In the genomic region with DNA sequence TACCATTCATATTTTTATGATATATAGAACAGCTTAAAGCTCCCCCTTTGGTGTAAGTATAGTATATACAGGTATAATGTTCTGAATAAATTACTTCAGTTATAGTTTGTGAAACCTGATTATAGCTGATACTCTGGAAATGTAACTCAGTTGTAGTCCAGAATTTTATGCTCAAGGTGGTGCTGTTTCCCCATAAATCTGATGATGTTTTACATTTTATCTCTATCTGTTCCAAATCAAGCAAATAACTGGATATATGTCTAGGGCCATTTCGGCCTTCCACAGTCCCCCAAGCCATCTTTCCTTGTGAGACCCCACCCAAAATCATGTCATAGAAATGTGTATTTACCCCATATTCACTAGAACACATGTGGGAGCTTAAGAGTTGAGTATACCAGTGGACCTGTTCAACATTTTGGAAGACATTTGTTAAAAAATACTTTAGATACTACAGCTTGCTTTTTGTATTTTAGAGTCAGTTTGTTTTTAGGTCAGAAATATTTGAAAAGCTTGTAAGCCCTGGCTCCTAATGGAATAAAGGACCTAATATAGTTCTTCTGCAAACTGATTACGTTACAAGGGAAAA, we compare ENCODE assay signal across 8 cellular contexts.
DNase-seq lines count a peak whose midpoint lies in the region; ATAC-seq, FAIRE-seq and TF ChIP-seq lines count a peak whose summit lies in the region.

No MANE protein-coding gene starts in this region.

- no peak overlapping the region for H2BK120ac ChIP-seq in H1 (replicated peaks; ENCODE audit: low read depth, low read length)

- H3K4me1 Mint-ChIP-seq in GM23338 (peaks cover 13% of the 10 kb centered on the region), mesothelial cell of epicardium (peaks cover 44% of the 10 kb centered on the region)

- H3K27ac ChIP-seq in GM23338 (ENCODE audit: low read depth) (no peak overlapping the region), PC-9 (no peak overlapping the region), H1 (ENCODE audit: low read depth, low read length) (no peak overlapping the region)

- no peak overlapping the region for H3K4me3 Mint-ChIP-seq in GM23338
- H3K4me3 Mint-ChIP-seq in mesothelial cell of epicardium, result peak overlapping the region; percentile 47

- H3K4me1 ChIP-seq in GM23338 (ENCODE audit: insufficient read depth) (no peaks in the 10 kb centered on the region; the same call in 1 of the 2 replicates), PC-9 (replicated peaks; ENCODE audit: insufficient read depth) (peaks cover 7% of the 10 kb centered on the region), H1 (replicated peaks in 1 of 4; ENCODE audit: control insufficient read depth in 3 of 4, insufficient read depth in 4 of 4, low read length in 3 of 4) (peaks cover 0 to 8% (median 0%) of the 10 kb centered on the region in 4 experiments; a peak in 2 of 7 replicates)

- TF ChIP-seq CTCF in AG10803 (conservative IDR thresholded peaks at IDR 0.05; ENCODE audit: low read length) (peak; percentile 73), GM23338 (conservative IDR thresholded peaks at IDR 0.05; ENCODE audit: low read depth in 2 of 2) (peak; percentile 57 to 73), PC-9 (conservative IDR thresholded peaks at IDR 0.05) (peak; percentile 82), H1 (IDR thresholded peaks at IDR 0.05; ENCODE audit: control extremely low read depth in 1 of 3, insufficient read depth in 1 of 3, low read depth in 1 of 3, low read length in 3 of 3) (peak in 2 of 3 experiments; percentile 34 to 48; a peak in 2 of 4 replicates), mesothelial cell of epicardium (IDR thresholded peaks at IDR 0.05; ENCODE audit: unreplicated experiment) (peak; percentile 72)

- H4K5ac ChIP-seq in H1 (ENCODE audit: insufficient read length, low read depth, low read length), result no peak overlapping the region

- H3K9me3 Mint-ChIP-seq in GM23338 (no peaks in the 10 kb centered on the region), mesothelial cell of epicardium (no peaks in the 10 kb centered on the region)

- no peak overlapping the region for H2AK5ac ChIP-seq in H1 (ENCODE audit: low read depth, low read length)

- H3K27me3 ChIP-seq in GM23338 (ENCODE audit: insufficient read depth) (no peaks in the 10 kb centered on the region), PC-9 (ENCODE audit: insufficient read depth, low read depth) (no peaks in the 10 kb centered on the region), H1 (replicated peaks in 1 of 4; ENCODE audit: control insufficient read depth in 3 of 4, extremely low read depth in 1 of 4, insufficient read depth in 3 of 4, low read length in 3 of 4) (no peaks in the 10 kb centered on the region)

- CTCF ChIA-PET in PC-9 (lab: Charles Lee), result interaction anchor here (0.6 to 1.7 kb wide), 3 partner anchors 41 to 272 kb away, joined by 3 to 9 read pairs (median 3); no protein-coding TSS in a partner anchor
- CTCF ChIA-PET in H1 (lab: Charles Lee; ENCODE audit: partially characterized antibody), result interaction anchor here (0.6 to 7.5 kb wide), 63 partner anchors 9 to 542 kb away, joined by 3 to 79 read pairs (median 4); a partner anchor contains a TSS

- H2BK15ac ChIP-seq in H1 (ENCODE audit: low read length), result no peak overlapping the region

- no peak overlapping the region for H2BK5ac ChIP-seq in H1 (ENCODE audit: low read depth, low read length)

- H3K14ac ChIP-seq in H1 (ENCODE audit: insufficient read length), result no peak overlapping the region

- POLR2A ChIA-PET in PC-9 (lab: Charles Lee; ENCODE audit: unreplicated experiment) (no interaction called here), H1 (lab: Charles Lee; ENCODE audit: partially characterized antibody) (interaction anchor here (0.6 to 1.2 kb wide), 2 partner anchors 264 to 270 kb away, joined by 4 to 6 read pairs; a partner anchor contains a TSS)

- no peak overlapping the region for H2BK12ac ChIP-seq in H1 (ENCODE audit: low read depth, low read length)

- H3K9me2 ChIP-seq in GM23338 (ENCODE audit: insufficient read depth), result no peaks in the 10 kb centered on the region
- H3K9me2 ChIP-seq in PC-9 (ENCODE audit: insufficient read depth), result no peaks in the 10 kb centered on the region

- TF ChIP-seq EP300 in H1 (IDR thresholded peaks at IDR 0.05; ENCODE audit: borderline replicate concordance in 1 of 2, low read depth in 2 of 2, low read length in 2 of 2), result no peak

- no peak overlapping the region for H3K23ac ChIP-seq in H1 (ENCODE audit: insufficient read length)

- H3K27ac Mint-ChIP-seq in GM23338 (no peak overlapping the region), mesothelial cell of epicardium (peak overlapping the region; percentile 91)

- H3K27me3 Mint-ChIP-seq in GM23338 (ENCODE audit: insufficient read depth, low read depth, poor library complexity) (no peaks in the 10 kb centered on the region), mesothelial cell of epicardium (ENCODE audit: low read depth) (no peaks in the 10 kb centered on the region)

- no peak overlapping the region for H2BK20ac ChIP-seq in H1 (ENCODE audit: low read length)

- intact Hi-C loops in PC-9 (cut with micrococcal nuclease; ENCODE audit: unreplicated experiment), result loop anchor here (1.0 to 10.0 kb wide), 4 partner anchors 273 to 758 kb away; no protein-coding TSS in a partner anchor

- no peak overlapping the region for H3K9ac ChIP-seq in H1 (replicated peaks in 1 of 4; ENCODE audit: extremely low read depth in 1 of 4, low read depth in 3 of 4, low read length in 3 of 4)

- no peak overlapping the region for H3K18ac ChIP-seq in H1 (ENCODE audit: extremely low read depth, low read length)

- H3K79me1 ChIP-seq in H1 (ENCODE audit: low read depth, low read length), result no peaks in the 10 kb centered on the region

- no peak overlapping the region for H3K4ac ChIP-seq in H1 (replicated peaks; ENCODE audit: insufficient read length, low read depth, low read length)

- DNase-seq in AG10803 (ENCODE audit: low read depth), result peak; percentile 54
- peak; percentile 39 for DNase-seq in GM23338 (ENCODE audit: low spot score)
- peak in 1 of 2 experiments; percentile 13 for DNase-seq in PC-9
- no peak for DNase-seq in H1 (ENCODE audit: low read depth in 1 of 2, low spot score in 2 of 2)
- no peak for DNase-seq in mesothelial cell of epicardium (ENCODE audit: low spot score in 2 of 2, unreplicated experiment in 2 of 2)
- DNase-seq in UCSD-AML1 (lab: John Stamatoyannopoulos, UW; ENCODE audit: unreplicated experiment), result no peak
- DNase-seq in activated CD4-positive, alpha-beta T cell treated with anti-CD3 and anti-CD28 coated beads for 1 hour, result no peak

- H3K36me3 ChIP-seq in GM23338 (ENCODE audit: insufficient read depth) (no peaks in the 10 kb centered on the region; the same call in 1 of the 2 replicates), PC-9 (ENCODE audit: low read depth) (peaks cover 15% of the 10 kb centered on the region), H1 (ENCODE audit: control insufficient read depth in 2 of 4, insufficient read depth in 4 of 4, low read length in 3 of 4) (no peaks in the 10 kb centered on the region)

- H3K79me2 ChIP-seq in GM23338 (replicated peaks; ENCODE audit: insufficient read depth), result no peaks in the 10 kb centered on the region
- no peaks in the 10 kb centered on the region for H3K79me2 ChIP-seq in PC-9 (ENCODE audit: low read depth)
- H3K79me2 ChIP-seq in H1 (ENCODE audit: control insufficient read depth in 1 of 2, insufficient read depth in 2 of 2, low read length in 2 of 2), result no peaks in the 10 kb centered on the region

- no peak for TF ChIP-seq POLR2A in H1 (IDR thresholded peaks at IDR 0.05; ENCODE audit: control extremely low read depth in 1 of 2, low read depth in 2 of 2, low read length in 2 of 2)

- H4K8ac ChIP-seq in H1 (ENCODE audit: extremely low read depth, insufficient read depth, low read length), result no peak overlapping the region

- WGBS in H1 (ENCODE audit: extremely low coverage in 1 of 2, insufficient coverage in 1 of 2, insufficient read length in 1 of 2, insufficient replicate concordance in 2 of 2, low coverage in 1 of 2, low lambda C conversion rate in 2 of 2, missing lambda C conversion rate in 1 of 2), 2 experiments, result 73% methylated on average over 2 of the region's 2 CpGs; no CpG with 5 or more reads in 1 of the 2 experiments

- peak; percentile 80 to 81 for TF ChIP-seq RAD21 in H1 (IDR thresholded peaks at IDR 0.05 in 1 of 2, conservative IDR thresholded peaks at IDR 0.05 in 1 of 2; ENCODE audit: low read depth in 2 of 2, low read length in 2 of 2)

- H3K23me2 ChIP-seq in H1 (ENCODE audit: low read depth, low read length), result no peaks in the 10 kb centered on the region; the same call in 1 of the 2 replicates

- H4K20me1 ChIP-seq in GM23338 (replicated peaks; ENCODE audit: insufficient read depth) (no peaks in the 10 kb centered on the region), PC-9 (ENCODE audit: insufficient read depth) (peaks cover 4% of the 10 kb centered on the region; the same call in 1 of the 2 replicates), H1 (replicated peaks in 1 of 2; ENCODE audit: control insufficient read depth in 1 of 2, insufficient read depth in 2 of 2, low read length in 2 of 2) (no peaks in the 10 kb centered on the region)

- no peaks in the 10 kb centered on the region for H3F3A ChIP-seq in GM23338 (replicated peaks; ENCODE audit: low read depth)
- H3F3A ChIP-seq in PC-9 (ENCODE audit: insufficient read depth, low read depth), result peaks cover 11% of the 10 kb centered on the region

- 0 out of 2 replicates have a peak overlapping the region, but pooled peaks have one; percentile 22 for H3K4me2 ChIP-seq in GM23338
- H3K4me2 ChIP-seq in PC-9, result no peak overlapping the region
- no peak overlapping the region for H3K4me2 ChIP-seq in H1 (ENCODE audit: insufficient read depth in 1 of 2, low read depth in 2 of 2, low read length in 2 of 2)

- FAIRE-seq in H1 (lab: Jason Lieb, UNC), result no peak

- BruUV-seq in PC-9 (replicated peaks; lab: Mats Ljungman, UMichigan), result no TSS peak

- H3K56ac ChIP-seq in H1 (replicated peaks; ENCODE audit: insufficient read length, low read depth, low read length), result no peak overlapping the region

- no peak overlapping the region for H3K4me3 ChIP-seq in AG10803 (ENCODE audit: low read length)
- H3K4me3 ChIP-seq in GM23338, result no peak overlapping the region
- no peak overlapping the region for H3K4me3 ChIP-seq in PC-9
- H3K4me3 ChIP-seq in H1 (ENCODE audit: extremely low read depth in 1 of 4, insufficient read depth in 2 of 4, low read depth in 3 of 4, low read length in 4 of 4), result no peak overlapping the region

- H2AFZ ChIP-seq in GM23338, result no peak overlapping the region
- no peak overlapping the region for H2AFZ ChIP-seq in PC-9
- no peak overlapping the region for H2AFZ ChIP-seq in H1 (ENCODE audit: low read length)

- peak; percentile 46 for ATAC-seq in GM23338
- no peak for ATAC-seq in GM18909 (IDR thresholded peaks at IDR 0.05; ENCODE audit: poor library complexity, unreplicated experiment)

- H3K36me3 Mint-ChIP-seq in GM23338 (ENCODE audit: low read depth) (no peaks in the 10 kb centered on the region), mesothelial cell of epicardium (no peaks in the 10 kb centered on the region)

- no peaks in the 10 kb centered on the region for H3K9me3 ChIP-seq in PC-9 (ENCODE audit: insufficient read depth, low read depth)
- no peaks in the 10 kb centered on the region for H3K9me3 ChIP-seq in H1 (ENCODE audit: insufficient read depth in 2 of 2, low read depth in 1 of 2, low read length in 1 of 2)

- H4K91ac ChIP-seq in H1 (replicated peaks; ENCODE audit: insufficient read length, low read length), result no peak overlapping the region

TF ChIP-seq in GM23338, 12 proteins besides CTCF, POLR2A, EP300 and RAD21 (continues in another document):
- TF ChIP-seq JUNB (IDR thresholded peaks at IDR 0.05; ENCODE audit: unreplicated experiment), result no peak

Comparison
In these comparisons a context has a peak if more than half of its experiments do, and no peak if none do; other contexts are left out.
1. DNase-seq: peak in AG10803 (single experiment) and GM23338 (single experiment); none in H1 (0 of 2), mesothelial cell of epicardium (0 of 2), UCSD-AML1 (single experiment) and activated CD4-positive, alpha-beta T cell treated with anti-CD3 and anti-CD28 coated beads for 1 hour (single experiment).
2. Peak in every context shown above with its lines, with median percentiles within 50 percentile points of each other: CTCF ChIP-seq.